Comparison of ENCODE assay signal across 19 cellular contexts in the genomic region with DNA sequence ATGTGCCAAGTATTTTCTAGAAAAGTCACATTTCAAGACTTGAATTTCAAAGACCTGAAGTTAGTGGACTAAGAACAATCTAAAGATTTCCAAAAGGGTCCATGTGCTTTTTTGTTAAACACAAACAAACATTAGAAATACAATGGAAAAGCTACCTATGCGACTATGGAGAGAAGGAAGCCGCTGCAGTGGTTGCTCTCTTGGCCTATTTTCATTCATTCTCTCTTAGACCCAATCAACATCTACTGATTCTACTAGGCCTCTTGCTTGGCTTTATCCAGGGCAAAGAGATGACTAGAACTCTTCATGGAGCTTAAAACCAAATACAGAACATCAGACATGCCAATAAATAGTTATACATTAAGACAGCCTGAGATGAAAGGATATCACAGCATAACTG. TPM values are rescaled to one million over a fixed set of nuclear protein-coding genes. Genes with fewer than 3 reads are reported as not detected.
DNase-seq lines count a peak whose midpoint lies in the region; ATAC-seq and TF ChIP-seq lines count a peak whose summit lies in the region.
"Had no signal": no experiment of that assay in that cellular context is flagged by ENCODE, and none has a peak within 500 bp of the region (broad histone marks: within the 10 kb centered on the region; RNA-seq: fewer than 3 reads in every experiment).

No MANE protein-coding gene starts in this region.

- DNase-seq in MCF 10A (ENCODE audit: unreplicated experiment) (no peak), breast epithelium (ENCODE audit: low spot score in 2 of 2) (no peak), caudate nucleus (lab: John Stamatoyannopoulos, UW) (no peak), CD1c-positive myeloid dendritic cell (ENCODE audit: extremely low spot score) (no peak), cerebellar cortex (ENCODE audit: low spot score) (no peak), NCI-H774 (lab: John Stamatoyannopoulos, UW) (no peak)
- DNase-seq: DMS 273 treated with DMSO at 0.1 percent for 48 hours, DND-41, NCI-H1417, NCI-H187, NCI-H526, SHP77 treated with DMSO at 0.1 percent for 48 hours, SK-N-SH had no signal

- H3K27me3 ChIP-seq in breast epithelium (no peaks in the 10 kb centered on the region), iPS-18a (ENCODE audit: control insufficient read depth, insufficient read depth, low read length) (no peaks in the 10 kb centered on the region)

- H3K27me3 Mint-ChIP-seq in MCF 10A (ENCODE audit: insufficient read depth, unreplicated experiment), result no peaks in the 10 kb centered on the region

- POLR2A ChIA-PET in MCF 10A (lab: Yijun Ruan, JAX), result interaction anchor here (0.6 to 18.7 kb wide), 3 partner anchors 9 to 13 kb away, joined by 3 to 1056 read pairs (median 4); partner anchors contain the start of genes FGD6 and VEZT

- H3K4me3 ChIP-seq in breast epithelium (no peak overlapping the region), iPS-18a (ENCODE audit: low read length) (no peak overlapping the region)

- no peak for ATAC-seq in HG03469 (IDR thresholded peaks at IDR 0.05; ENCODE audit: unreplicated experiment)
- ATAC-seq: HCT116 had no signal

- peak overlapping the region; percentile 67 for H3K27ac Mint-ChIP-seq in MCF 10A (ENCODE audit: low read depth, unreplicated experiment)

- TF ChIP-seq CTCF in MCF 10A (IDR thresholded peaks at IDR 0.05; ENCODE audit: unreplicated experiment), result no peak
- TF ChIP-seq CTCF in breast epithelium (IDR thresholded peaks at IDR 0.05), result no peak

- H3K27ac ChIP-seq in breast epithelium (peak overlapping the region in 1 of 2 donors; percentile 84), caudate nucleus (ENCODE audit: low read depth, low read length) (peak overlapping the region; percentile 50), iPS-18a (ENCODE audit: low read length) (peak overlapping the region; percentile 15)
- H3K27ac ChIP-seq: 22Rv1, KMS-11 had no signal

- no peaks in the 10 kb centered on the region for H3K36me3 ChIP-seq in breast epithelium
- H3K36me3 ChIP-seq in iPS-18a (ENCODE audit: control insufficient read depth, low read depth, low read length), result peaks cover 14% of the 10 kb centered on the region

- peaks cover 29% of the 10 kb centered on the region for H3K4me1 Mint-ChIP-seq in MCF 10A (ENCODE audit: insufficient read depth, unreplicated experiment)

- no peak overlapping the region for H3K4me3 Mint-ChIP-seq in MCF 10A (ENCODE audit: unreplicated experiment)
- H3K4me3 Mint-ChIP-seq: CD14-positive monocyte had no signal

- BruUV-seq in MCF 10A (replicated peaks; lab: Mats Ljungman, UMichigan), result no TSS peak

- peaks cover 20% of the 10 kb centered on the region for H3K36me3 Mint-ChIP-seq in MCF 10A (ENCODE audit: insufficient read depth, unreplicated experiment)

- CTCF ChIA-PET in MCF 10A (lab: Yijun Ruan, JAX), result interaction anchor here (1.6 to 4.5 kb wide), 4 partner anchors 8 to 90 kb away, joined by 3 to 46 read pairs (median 7); partner anchors contain the start of genes FGD6 and VEZT

- H3K9ac ChIP-seq in iPS-18a (ENCODE audit: low read length), result no peak overlapping the region
- H3K9ac ChIP-seq: KMS-11, SK-N-SH had no signal

- intact Hi-C loops in MCF 10A (cut with micrococcal nuclease) (no loop called here), breast epithelium (cut with DNase I; ENCODE audit: low total_unique reads) (loop anchor here (5.0 kb wide), 1 partner anchor 900 kb away; no protein-coding TSS in a partner anchor)

- no peak for TF ChIP-seq POLR2A in breast epithelium (IDR thresholded peaks at IDR 0.05)

- no peaks in the 10 kb centered on the region for H3K9me3 ChIP-seq in breast epithelium
- H3K9me3 ChIP-seq in iPS-18a (ENCODE audit: control insufficient read depth, low read depth, low read length), result no peaks in the 10 kb centered on the region
- H3K9me3 ChIP-seq: SK-N-SH had no signal

- H3K9me3 Mint-ChIP-seq in MCF 10A (ENCODE audit: unreplicated experiment), result no peaks in the 10 kb centered on the region

- peaks cover 0 to 6% of the 10 kb centered on the region in 2 donors for H3K4me1 ChIP-seq in breast epithelium
- H3K4me1 ChIP-seq in iPS-18a (ENCODE audit: control insufficient read depth, low read depth, low read length), result peaks cover 63% of the 10 kb centered on the region

RNA-seq across cellular contexts. Expression of gene FGD6, which starts 9.9 kb away (rescaled TPM):
- total RNA-seq in MCF 10A (2022) (17.2 and 25.1 TPM in 2 replicates), breast epithelium (10 to 100 TPM in 2 of 3 donors, 1 to 10 TPM in 1; 5.6 to 28.0 (median 13.1) TPM)

RNA-seq across cellular contexts. Expression of gene VEZT, which starts 10.2 kb away (rescaled TPM):
- total RNA-seq in MCF 10A (2022) (88.1 and 107 TPM in 2 replicates), breast epithelium (100 to 1,000 TPM in 1 of 3 donors, 10 to 100 TPM in 2; 72.8 to 126 (median 73.8) TPM)
